17 cellular contexts compared by ENCODE assay signal in genomic region chr3:67617518-67617917, GRCh38. TPM values are rescaled to one million over a fixed set of nuclear protein-coding genes. Genes with fewer than 3 reads are reported as not detected.
DNase-seq lines count a peak whose midpoint lies in the region; ATAC-seq, FAIRE-seq and TF ChIP-seq lines count a peak whose summit lies in the region.
"Had no signal": no experiment of that assay in that cellular context is flagged by ENCODE, and none has a peak within 500 bp of the region (broad histone marks: within the 10 kb centered on the region; RNA-seq: fewer than 3 reads in every experiment).

No MANE protein-coding gene starts in this region.

- no peak overlapping the region for H3K9ac ChIP-seq in GM12878 (ENCODE audit: control insufficient read depth, insufficient read depth, low read length)
- H3K9ac ChIP-seq: KMS-11 had no signal

- H4K20me1 ChIP-seq in GM12878 (ENCODE audit: control insufficient read depth, insufficient read depth): no peaks in the 10 kb centered on the region

- DNase-seq in GM12878 (ENCODE audit: low read depth, low spot score) (no peak), left lobe of liver (ENCODE audit: low spot score) (no peak)
- no peak for DNase-seq in activated naive CD4-positive, alpha-beta T cell treated with anti-CD3 and anti-CD28 coated beads, Interleukin-2, amount 50 U/mL, for 72 hours (ENCODE audit: low spot score in 2 of 2)
- DNase-seq: cerebellar nuclear complex, endodermal cell, midbrain, NCI-H146, right cardiac atrium had no signal

- H3K79me2 ChIP-seq in GM12878 (ENCODE audit: control insufficient read depth, insufficient read depth, low read length): no peaks in the 10 kb centered on the region

- no peaks in the 10 kb centered on the region; the same call in 1 of the 2 replicates for H3K4me1 ChIP-seq in GM12878 (ENCODE audit: control insufficient read depth, insufficient read depth, low read length)

- H3K4me2 ChIP-seq in GM12878 (ENCODE audit: control insufficient read depth, insufficient read depth): no peak overlapping the region
- H3K4me2 ChIP-seq: KMS-11 had no signal

- H3K4me3 ChIP-seq in GM12878: no peak overlapping the region

- intact Hi-C loops in GM12878 (cut with micrococcal nuclease; ENCODE audit: unreplicated experiment): no loop called here

- 0 out of 4 replicates have a peak, but pooled peaks of 1 of the 2 experiments have one; percentile 12 for TF ChIP-seq EP300 in GM12878 (IDR thresholded peaks at IDR 0.05; ENCODE audit: borderline replicate concordance in 1 of 2, control insufficient read depth in 1 of 2, low read depth in 2 of 2, low read length in 2 of 2)

- ATAC-seq in GM18907 (IDR thresholded peaks at IDR 0.05; ENCODE audit: unreplicated experiment): peak; percentile 91
- ATAC-seq in GM21825 (IDR thresholded peaks at IDR 0.05; ENCODE audit: unreplicated experiment): peak; percentile 74
- peak; percentile 74 for ATAC-seq in HG03432 (IDR thresholded peaks at IDR 0.05; ENCODE audit: unreplicated experiment)
- peak; percentile 76 for ATAC-seq in GM12878
- ATAC-seq in HG02642 (IDR thresholded peaks at IDR 0.05; ENCODE audit: poor library complexity, unreplicated experiment): no peak
- ATAC-seq in activated naive CD4-positive, alpha-beta T cell treated with anti-CD3 and anti-CD28 coated beads, Interleukin-2, amount 50 U/mL, for 72 hours: no peak
- no peak for ATAC-seq in left lobe of liver
- ATAC-seq: Panc1, right cardiac atrium, WTC11 had no signal

- no peak for TF ChIP-seq POLR2A in GM12878 (IDR thresholded peaks at IDR 0.05; ENCODE audit: low read depth, low read length)

- no peak for FAIRE-seq in GM12878 (lab: Jason Lieb, UNC)

- POLR2A ChIA-PET in GM12878 (lab: Charles Lee): no interaction called here

- no peak overlapping the region for H3K27ac Mint-ChIP-seq in activated naive CD4-positive, alpha-beta T cell treated with anti-CD3 and anti-CD28 coated beads, Interleukin-2, amount 50 U/mL, for 72 hours
- H3K27ac Mint-ChIP-seq: activated T-helper 2 cell treated with anti-CD3 and anti-CD28 coated beads, Interferon-gamma antibody, Interleukin-2, Interleukin-4, amounts not matched to agents 10 μg/mL and 5 μg/mL and 100 μg/mL, durations not matched to agents 14 hours and 24 hours and 36 hours; endodermal cell; WTC11 had no signal

- H3K36me3 ChIP-seq in GM12878 (ENCODE audit: control insufficient read depth in 2 of 2, insufficient read depth in 2 of 2, low read length in 1 of 2): peaks cover 0 to 11% of the 10 kb centered on the region in 2 experiments; a peak in 1 of 4 replicates
- H3K36me3 ChIP-seq: neutrophil had no signal

- no peak overlapping the region for H2AFZ ChIP-seq in GM12878 (ENCODE audit: control insufficient read depth, low read depth, low read length)

- CTCF ChIA-PET in GM12878 (lab: Yijun Ruan, JAX): no interaction called here

- TF ChIP-seq RAD21 in GM12878 (IDR thresholded peaks at IDR 0.05; ENCODE audit: insufficient read depth, low read depth, low read length): no peak

- BruUV-seq in GM12878 (replicated peaks; lab: Mats Ljungman, UMichigan): no TSS peak

- WGBS in GM12878 (ENCODE audit: insufficient coverage, insufficient replicate concordance, low lambda C conversion rate, missing lambda C conversion rate): 100% methylated on average over 1 of the region's 1 CpG

- no peaks in the 10 kb centered on the region for H3K27me3 ChIP-seq in GM12878 (replicated peaks in 1 of 2; ENCODE audit: control insufficient read depth in 2 of 2, insufficient read depth in 2 of 2, low read length in 1 of 2)
- H3K27me3 ChIP-seq: neutrophil had no signal

- RAD21 ChIA-PET in GM12878 (lab: Charles Lee; ENCODE audit: unreplicated experiment): no interaction called here

- SMC1A ChIA-PET in GM12878 (lab: Charles Lee; ENCODE audit: uncharacterized antibody, unreplicated experiment): no interaction called here

- no peaks in the 10 kb centered on the region; the same call in 2 of the 3 replicates for H3K9me3 ChIP-seq in GM12878 (replicated peaks; ENCODE audit: control insufficient read depth, insufficient read depth, low read length)
- H3K9me3 ChIP-seq: neutrophil had no signal

- no peak for TF ChIP-seq CTCF in GM12878 (IDR thresholded peaks at IDR 0.05 in 2 of 3, conservative IDR thresholded peaks at IDR 0.05 in 1 of 3; ENCODE audit: control insufficient read depth in 2 of 3, extremely low read depth in 1 of 3, insufficient read depth in 1 of 3, low read depth in 3 of 3, low read length in 3 of 3)

- H3K9me3 Mint-ChIP-seq in activated naive CD4-positive, alpha-beta T cell treated with anti-CD3 and anti-CD28 coated beads, Interleukin-2, amount 50 U/mL, for 72 hours: peaks cover 0 to 5% of the 10 kb centered on the region in 2 donors
- H3K9me3 Mint-ChIP-seq: activated T-helper 2 cell treated with anti-CD3 and anti-CD28 coated beads, Interferon-gamma antibody, Interleukin-2, Interleukin-4, amounts not matched to agents 10 μg/mL and 5 μg/mL and 100 μg/mL, durations not matched to agents 14 hours and 24 hours and 36 hours; endodermal cell; WTC11 had no signal

- H3K36me3 Mint-ChIP-seq in activated naive CD4-positive, alpha-beta T cell treated with anti-CD3 and anti-CD28 coated beads, Interleukin-2, amount 50 U/mL, for 72 hours: peaks cover 29 to 58% of the 10 kb centered on the region in 2 donors
- H3K36me3 Mint-ChIP-seq: WTC11 had no signal

- H3K27ac ChIP-seq in GM12878 (ENCODE audit: control insufficient read depth, insufficient read depth): no peak overlapping the region
- H3K27ac ChIP-seq: KMS-11, neutrophil had no signal

- in situ Hi-C loops in GM12878 (cut with MboI): no loop called here

TF ChIP-seq in GM12878, 131 proteins besides CTCF, POLR2A, EP300 and RAD21:
- no peak for TF ChIP-seq ZNF592 (IDR thresholded peaks at IDR 0.05)
- TF ChIP-seq IRF4 (IDR thresholded peaks at IDR 0.05; ENCODE audit: low read depth, low read length): peak; percentile 31; the same call in 1 of the 2 replicates
- 0 out of 2 replicates have a peak, but pooled peaks have one; percentile 20 for TF ChIP-seq DPF2 (IDR thresholded peaks at IDR 0.05)
- peak; percentile 90 for TF ChIP-seq SPI1 (IDR thresholded peaks at IDR 0.05; ENCODE audit: borderline replicate concordance, insufficient read depth, low read depth, low read length)
- TF ChIP-seq BHLHE40 (IDR thresholded peaks at IDR 0.05; ENCODE audit: borderline replicate concordance in 1 of 2, low read depth in 2 of 2, low read length in 1 of 2): peak in 1 of 2 experiments; percentile 28; a peak in 1 of 4 replicates
- TF ChIP-seq BACH1 (IDR thresholded peaks at IDR 0.05; ENCODE audit: borderline replicate concordance): no peak
- TF ChIP-seq MTA2 (IDR thresholded peaks at IDR 0.05; ENCODE audit: low read depth): 0 out of 2 replicates have a peak, but pooled peaks have one; percentile 30
- no peak for TF ChIP-seq PML (IDR thresholded peaks at IDR 0.05; ENCODE audit: low read length)

RNA-seq across cellular contexts. Expression of gene SUCLG2, which starts 36.9 kb away (rescaled TPM):
- 33.1 and 35.8 TPM in 2 replicates for total RNA-seq in GM12878 (2013; cell fraction: nucleolus; rRNA removed)
- total RNA-seq in GM12878 (2014; rRNA removed) (28.1 and 38.4 TPM in 2 replicates), GM12878 (2014; rRNA removed; fragmentation: Illumina TruSeq; extraction: Trizol) (48.0 and 48.5 TPM in 2 replicates), GM12878 (2021) (38.3 and 39.7 TPM in 2 replicates), left lobe of liver (157 TPM)
- 17.3 TPM for polyA plus RNA-seq in GM12878 (2011; ENCODE audit: low read depth)
- polyA plus RNA-seq in GM12878 (2011; rRNA removed) (33.8 and 49.2 TPM in 2 replicates), GM12878 (2014; fragmentation: Illumina TruSeq; extraction: Trizol) (48.0 and 57.3 TPM in 2 replicates), GM12878 (2014; fragmentation: Nextera tagmentation; extraction: Ambion mirVana) (10 to 100 TPM; 17.8 to 31.1 TPM), GM12878 (2014; rRNA removed) (26.6 and 36.0 TPM in 2 replicates), GM12878 (2016; fragmentation: Nextera tagmentation; extraction: Ambion mirVana) (10 to 100 TPM; 49.9 to 50.9 TPM)
- polyA plus RNA-seq in GM12878 (2011; cell fraction: cytosol; rRNA removed): 13.4 and 13.5 TPM in 2 replicates
- polyA plus RNA-seq in GM12878 (2011; cell fraction: nucleus; rRNA removed): 13.3 and 14.8 TPM in 2 replicates
- 28.0 and 39.1 TPM in 2 replicates for polyA plus RNA-seq in GM12878 (2012)
- 17.2 and 17.6 TPM in 2 replicates for polyA minus RNA-seq in GM12878 (2011; rRNA and poly(A)+ RNA removed)
- polyA minus RNA-seq in GM12878 (2011; cell fraction: cytosol; rRNA and poly(A)+ RNA removed): 7.4 and 9.9 TPM in 2 replicates
- 14.7 and 22.8 TPM in 2 replicates for polyA minus RNA-seq in GM12878 (2011; cell fraction: nucleus; rRNA and poly(A)+ RNA removed)
- total RNA-seq in activated naive CD4-positive, alpha-beta T cell treated with anti-CD3 and anti-CD28 coated beads, Interleukin-2, amount 50 U/mL, for 72 hours: 10 to 100 TPM; 48.1 to 70.6 TPM

Comparison
In these comparisons a context has a peak if more than half of its experiments do, and no peak if none do; other contexts are left out.
1. ATAC-seq: peak in GM18907 (single experiment), GM21825 (single experiment), HG03432 (single experiment) and GM12878 (single experiment); none in HG02642 (single experiment), activated naive CD4-positive, alpha-beta T cell treated with anti-CD3 and anti-CD28 coated beads, Interleukin-2, amount 50 U/mL, for 72 hours (0 of 2) and left lobe of liver (single experiment).